1 cellular context compared by ENCODE assay signal in the genomic region with DNA sequence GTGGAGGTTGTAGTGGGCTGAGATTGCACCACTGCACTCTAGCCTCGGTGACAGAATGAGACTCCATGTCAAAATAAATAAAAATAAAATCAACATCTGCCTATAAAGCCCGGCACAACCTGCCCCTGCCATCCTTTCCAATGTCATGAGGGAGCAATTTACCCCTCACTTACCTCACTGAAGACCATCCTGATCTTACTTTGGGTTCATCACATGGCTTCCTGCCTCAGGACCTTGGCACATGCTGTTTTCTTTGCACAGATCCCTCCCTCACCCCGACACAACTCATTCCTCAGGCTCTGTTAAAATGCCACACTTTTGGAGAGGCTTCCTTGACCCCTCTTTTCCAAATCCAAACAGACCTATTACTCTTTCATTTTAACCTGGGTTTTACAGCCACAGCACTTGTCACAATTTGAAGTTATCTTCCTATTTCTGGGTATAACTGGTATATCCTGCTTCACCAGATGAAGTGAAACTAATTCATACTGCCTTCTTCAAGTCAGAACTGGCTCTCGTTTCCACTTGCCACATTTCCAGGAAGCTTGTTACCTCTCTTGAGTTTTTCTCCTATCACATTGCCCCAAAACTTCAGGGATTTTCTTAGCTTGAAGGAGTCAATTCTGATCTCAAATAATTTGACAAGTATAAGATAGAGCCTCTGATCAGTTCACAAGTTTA.
TF ChIP-seq lines count a peak whose summit lies in the region.

No MANE protein-coding gene starts in this region.

TF ChIP-seq in GM12878, 131 proteins besides CTCF, POLR2A, EP300 and RAD21:
- TF ChIP-seq, protein P1, sequence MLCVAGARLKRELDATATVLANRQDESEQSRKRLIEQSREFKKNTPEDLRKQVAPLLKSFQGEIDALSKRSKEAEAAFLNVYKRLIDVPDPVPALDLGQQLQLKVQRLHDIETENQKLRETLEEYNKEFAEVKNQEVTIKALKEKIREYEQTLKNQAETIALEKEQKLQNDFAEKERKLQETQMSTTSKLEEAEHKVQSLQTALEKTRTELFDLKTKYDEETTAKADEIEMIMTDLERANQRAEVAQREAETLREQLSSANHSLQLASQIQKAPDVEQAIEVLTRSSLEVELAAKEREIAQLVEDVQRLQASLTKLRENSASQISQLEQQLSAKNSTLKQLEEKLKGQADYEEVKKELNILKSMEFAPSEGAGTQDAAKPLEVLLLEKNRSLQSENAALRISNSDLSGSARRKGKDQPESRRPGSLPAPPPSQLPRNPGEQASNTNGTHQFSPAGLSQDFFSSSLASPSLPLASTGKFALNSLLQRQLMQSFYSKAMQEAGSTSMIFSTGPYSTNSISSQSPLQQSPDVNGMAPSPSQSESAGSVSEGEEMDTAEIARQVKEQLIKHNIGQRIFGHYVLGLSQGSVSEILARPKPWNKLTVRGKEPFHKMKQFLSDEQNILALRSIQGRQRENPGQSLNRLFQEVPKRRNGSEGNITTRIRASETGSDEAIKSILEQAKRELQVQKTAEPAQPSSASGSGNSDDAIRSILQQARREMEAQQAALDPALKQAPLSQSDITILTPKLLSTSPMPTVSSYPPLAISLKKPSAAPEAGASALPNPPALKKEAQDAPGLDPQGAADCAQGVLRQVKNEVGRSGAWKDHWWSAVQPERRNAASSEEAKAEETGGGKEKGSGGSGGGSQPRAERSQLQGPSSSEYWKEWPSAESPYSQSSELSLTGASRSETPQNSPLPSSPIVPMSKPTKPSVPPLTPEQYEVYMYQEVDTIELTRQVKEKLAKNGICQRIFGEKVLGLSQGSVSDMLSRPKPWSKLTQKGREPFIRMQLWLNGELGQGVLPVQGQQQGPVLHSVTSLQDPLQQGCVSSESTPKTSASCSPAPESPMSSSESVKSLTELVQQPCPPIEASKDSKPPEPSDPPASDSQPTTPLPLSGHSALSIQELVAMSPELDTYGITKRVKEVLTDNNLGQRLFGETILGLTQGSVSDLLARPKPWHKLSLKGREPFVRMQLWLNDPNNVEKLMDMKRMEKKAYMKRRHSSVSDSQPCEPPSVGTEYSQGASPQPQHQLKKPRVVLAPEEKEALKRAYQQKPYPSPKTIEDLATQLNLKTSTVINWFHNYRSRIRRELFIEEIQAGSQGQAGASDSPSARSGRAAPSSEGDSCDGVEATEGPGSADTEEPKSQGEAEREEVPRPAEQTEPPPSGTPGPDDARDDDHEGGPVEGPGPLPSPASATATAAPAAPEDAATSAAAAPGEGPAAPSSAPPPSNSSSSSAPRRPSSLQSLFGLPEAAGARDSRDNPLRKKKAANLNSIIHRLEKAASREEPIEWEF (IDR thresholded peaks at IDR 0.05; ENCODE audit: insufficient replicate concordance, low read depth, low read length), result no peak
- no peak for TF ChIP-seq MEF2A (IDR thresholded peaks at IDR 0.05; ENCODE audit: insufficient read depth, low read depth, low read length)
- no peak for TF ChIP-seq TBL1XR1 (IDR thresholded peaks at IDR 0.05; ENCODE audit: low read depth, low read length)
- TF ChIP-seq MTA3 (IDR thresholded peaks at IDR 0.05; ENCODE audit: borderline replicate concordance, low read length), result no peak
- no peak for TF ChIP-seq JUND (IDR thresholded peaks at IDR 0.05; ENCODE audit: low read depth, low read length)
- no peak for TF ChIP-seq NBN (IDR thresholded peaks at IDR 0.05)
- no peak for TF ChIP-seq ZNF592 (IDR thresholded peaks at IDR 0.05)
- TF ChIP-seq, protein P2, sequence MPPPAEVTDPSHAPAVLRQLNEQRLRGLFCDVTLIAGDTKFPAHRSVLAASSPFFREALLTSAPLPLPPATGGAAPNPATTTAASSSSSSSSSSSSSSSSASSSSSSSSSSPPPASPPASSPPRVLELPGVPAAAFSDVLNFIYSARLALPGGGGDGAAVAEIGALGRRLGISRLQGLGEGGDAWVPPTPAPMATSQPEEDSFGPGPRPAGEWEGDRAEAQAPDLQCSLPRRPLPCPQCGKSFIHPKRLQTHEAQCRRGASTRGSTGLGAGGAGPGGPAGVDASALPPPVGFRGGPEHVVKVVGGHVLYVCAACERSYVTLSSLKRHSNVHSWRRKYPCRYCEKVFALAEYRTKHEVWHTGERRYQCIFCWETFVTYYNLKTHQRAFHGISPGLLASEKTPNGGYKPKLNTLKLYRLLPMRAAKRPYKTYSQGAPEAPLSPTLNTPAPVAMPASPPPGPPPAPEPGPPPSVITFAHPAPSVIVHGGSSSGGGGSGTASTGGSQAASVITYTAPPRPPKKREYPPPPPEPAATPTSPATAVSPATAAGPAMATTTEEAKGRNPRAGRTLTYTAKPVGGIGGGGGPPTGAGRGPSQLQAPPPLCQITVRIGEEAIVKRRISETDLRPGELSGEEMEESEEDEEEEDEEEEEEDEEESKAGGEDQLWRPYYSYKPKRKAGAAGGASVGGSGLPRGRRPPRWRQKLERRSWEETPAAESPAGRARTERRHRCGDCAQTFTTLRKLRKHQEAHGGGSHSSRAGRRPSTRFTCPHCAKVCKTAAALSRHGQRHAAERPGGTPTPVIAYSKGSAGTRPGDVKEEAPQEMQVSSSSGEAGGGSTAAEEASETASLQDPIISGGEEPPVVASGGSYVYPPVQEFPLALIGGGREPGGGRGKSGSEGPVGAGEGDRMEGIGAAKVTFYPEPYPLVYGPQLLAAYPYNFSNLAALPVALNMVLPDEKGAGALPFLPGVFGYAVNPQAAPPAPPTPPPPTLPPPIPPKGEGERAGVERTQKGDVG (CRISPR knock-in tag; IDR thresholded peaks at IDR 0.05), result no peak
- no peak for TF ChIP-seq MXI1 (IDR thresholded peaks at IDR 0.05; ENCODE audit: low read depth, low read length)
TF ChIP-seq in GM12878: peak in this region for 0.
